In the genomic region with DNA sequence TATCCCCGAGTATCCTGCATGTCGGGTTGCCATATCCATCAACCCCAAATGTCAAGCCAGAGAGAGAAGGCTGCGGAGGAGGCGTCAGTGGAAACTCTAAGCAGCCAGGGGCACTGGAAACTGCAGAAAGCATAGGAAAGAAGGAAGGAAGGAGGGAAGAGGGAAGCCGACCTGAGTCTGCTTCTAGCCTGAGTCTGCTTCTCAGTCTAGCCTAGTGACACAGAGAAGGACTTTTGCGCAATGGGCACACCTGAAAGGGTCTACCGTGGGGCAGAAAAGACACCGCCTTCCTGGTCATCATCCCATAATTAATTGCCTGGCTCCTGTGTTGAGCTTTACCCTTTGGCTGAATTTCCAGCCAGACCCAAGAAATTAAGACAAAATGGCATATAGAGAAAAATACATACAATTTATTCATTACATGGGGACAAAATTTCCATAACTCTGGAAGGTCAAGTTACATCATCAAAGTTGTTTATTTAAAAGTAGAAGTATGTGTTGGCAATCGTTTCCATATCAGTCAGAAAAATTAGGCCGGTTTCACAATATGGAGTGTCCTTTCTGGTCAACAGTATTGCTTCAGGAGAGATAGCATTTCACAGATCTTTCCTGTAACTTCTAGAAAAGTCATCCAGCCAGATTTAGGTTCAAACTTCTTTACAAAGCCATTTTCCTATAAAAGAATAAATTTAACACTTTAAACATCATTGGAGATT, we compare ENCODE assay signal across 21 cellular contexts. TPM values are rescaled to one million over a fixed set of nuclear protein-coding genes. Genes with fewer than 3 reads are reported as not detected.
DNase-seq lines count a peak whose midpoint lies in the region; ATAC-seq, FAIRE-seq and TF ChIP-seq lines count a peak whose summit lies in the region.
"Had no signal": no experiment of that assay in that cellular context is flagged by ENCODE, and none has a peak within 500 bp of the region (broad histone marks: within the 10 kb centered on the region; RNA-seq: fewer than 3 reads in every experiment).

No MANE protein-coding gene starts in this region.

- ATAC-seq in K562 (no peak; the same call in 2 of the 3 replicates), right lobe of liver (peak; percentile 64 to 76 (median 66))
- ATAC-seq: CD8-positive, alpha-beta T cell had no signal

- no peak overlapping the region for H3K27ac ChIP-seq in H9 (ENCODE audit: insufficient read length, low read depth, low read length)
- H3K27ac ChIP-seq in K562 (ENCODE audit: extremely low read depth, low read depth, low read length) = no peak overlapping the region
- peak overlapping the region; percentile 67 to 90 (median 82) for H3K27ac ChIP-seq in right lobe of liver
- H3K27ac ChIP-seq: WERI-Rb-1 had no signal

- H3K23ac ChIP-seq in H9 (ENCODE audit: insufficient read length, low read depth, low read length) = no peak overlapping the region

- H3K4me3 Mint-ChIP-seq in CD14-positive monocyte (peak overlapping the region in 1 of 2 donors; percentile 5), H9 (no peak overlapping the region)
- H3K4me3 Mint-ChIP-seq: activated CD4-positive, alpha-beta memory T cell treated with anti-CD3 and anti-CD28 coated beads, Interleukin-2, amount 10 ng/mL, durations not matched to agents 7 days and 5 days; activated T-cell treated with anti-CD3 and anti-CD28 coated beads, Interleukin-2, amount 50 U/mL, for 24 hours; CD8-positive, alpha-beta T cell; T-helper 1 cell treated with Interleukin-12 subunit alpha and Interleukin-12 subunit beta and Interleukin-4 antibody, amounts not matched to agents 30 μg/mL and 1 μg/mL, for 36 hours had no signal

- no peak for FAIRE-seq in K562 (lab: Jason Lieb, UNC)

- H3K23me2 ChIP-seq in H9 (ENCODE audit: insufficient read length, low read depth, low read length, poor library complexity, severe bottlenecking) = no peaks in the 10 kb centered on the region

- no peak overlapping the region for H3K4me3 ChIP-seq in K562
- peak overlapping the region in 1 of 3 donors; percentile 2 for H3K4me3 ChIP-seq in right lobe of liver
- no peak overlapping the region for H3K4me3 ChIP-seq in lower leg skin (ENCODE audit: low read depth, poor library complexity, severe bottlenecking)

- H3K27me3 ChIP-seq in H9 (ENCODE audit: insufficient read depth, low read length) (no peaks in the 10 kb centered on the region), K562 (ENCODE audit: control insufficient read depth in 2 of 2, insufficient read depth in 2 of 2, low read length in 2 of 2) (no peaks in the 10 kb centered on the region), right lobe of liver (no peaks in the 10 kb centered on the region)

- H3K14ac ChIP-seq in H9 (ENCODE audit: insufficient read depth, low read length) = 0 out of 2 replicates have a peak overlapping the region, but pooled peaks have one; percentile 75

- H3K36me3 Mint-ChIP-seq in CD14-positive monocyte (peaks cover 24 to 37% of the 10 kb centered on the region in 2 donors), H9 (ENCODE audit: insufficient read depth in 1 of 3, low read depth in 3 of 3) (no peaks in the 10 kb centered on the region)

- H3K4me2 ChIP-seq in H9 (ENCODE audit: insufficient read depth, insufficient read length, low read length) (no peak overlapping the region), K562 (ENCODE audit: insufficient read depth, low read length) (no peak overlapping the region)

- no peak overlapping the region for H2BK120ac ChIP-seq in H9 (ENCODE audit: low read depth, low read length, poor library complexity, severe bottlenecking)

- BruUV-seq in K562 (replicated peaks; lab: Mats Ljungman, UMichigan) = no TSS peak

- CTCF ChIA-PET in K562 (lab: Yijun Ruan, JAX; ENCODE audit: low intra/inter-chr PET ratio) = no interaction called here

- no peaks in the 10 kb centered on the region for H4K20me1 ChIP-seq in H9 (ENCODE audit: control insufficient read depth, insufficient read depth, insufficient read length)
- H4K20me1 ChIP-seq in K562 (replicated peaks; ENCODE audit: control insufficient read depth, insufficient read depth, low read length) = no peaks in the 10 kb centered on the region

- H2AK5ac ChIP-seq in H9 (ENCODE audit: insufficient read length, low read length) = no peak overlapping the region

- no peak overlapping the region for H3K18ac ChIP-seq in H9 (ENCODE audit: insufficient read length, low read depth, low read length)

- no peak overlapping the region for H3K4ac ChIP-seq in H9 (ENCODE audit: low read depth, low read length)

- no peaks in the 10 kb centered on the region for H3K4me1 ChIP-seq in H9 (ENCODE audit: insufficient read depth, low read length)
- no peaks in the 10 kb centered on the region; a peak in 1 of 5 replicates for H3K4me1 ChIP-seq in K562 (replicated peaks in 1 of 2; ENCODE audit: control insufficient read depth in 2 of 2, insufficient read depth in 2 of 2, low read length in 2 of 2)
- peaks cover 0 to 29% (median 2%) of the 10 kb centered on the region in 4 donors for H3K4me1 ChIP-seq in right lobe of liver

- in situ Hi-C loops in K562 (cut with MboI) = no loop called here

- peaks cover 48% of the 10 kb centered on the region for H3K4me1 Mint-ChIP-seq in CD14-positive monocyte
- peaks cover 2 to 3% of the 10 kb centered on the region in 2 experiments; a peak in 3 of 4 replicates for H3K4me1 Mint-ChIP-seq in H9

- DNase-seq in CD14-positive monocyte (ENCODE audit: low spot score) (no peak), H9 (no peak), K562 (ENCODE audit: extremely low read depth in 1 of 4, low spot score in 3 of 4) (no peak), right lobe of liver (peak in 1 of 3 donors; percentile 67), activated gamma-delta T cell (lab: John Stamatoyannopoulos, UW) (no peak), NCI-H2081 treated with DMSO at 0.1 percent for 48 hours (lab: John Stamatoyannopoulos, UW) (no peak), NCI-H510A treated with DMSO at 0.1 percent for 48 hours (lab: John Stamatoyannopoulos, UW) (no peak), lower leg skin (ENCODE audit: low spot score in 2 of 2) (no peak)
- DNase-seq: activated CD4-positive, alpha-beta memory T cell treated with anti-CD3 and anti-CD28 coated beads, Interleukin-2, amount 10 ng/mL, durations not matched to agents 7 days and 5 days; activated T-cell treated with anti-CD3 and anti-CD28 coated beads, Interleukin-2, amount 50 U/mL, for 24 hours; CD8-positive, alpha-beta T cell; cortex of kidney; DMS53; foreskin melanocyte; NCI-H1092 treated with DMSO at 0.1 percent for 48 hours; NCI-H2081; NCI-H524 treated with DMSO at 0.1 percent for 48 hours; SHP77 treated with DMSO at 0.1 percent for 48 hours; stimulated activated CD4-positive, alpha-beta T cell treated with anti-CD3 and anti-CD28 coated beads, Interleukin-15, amount 100 ng/mL, for 24 hours; WERI-Rb-1 had no signal

- H3K27me3 Mint-ChIP-seq in CD14-positive monocyte (ENCODE audit: low read depth in 3 of 3) (no peaks in the 10 kb centered on the region), H9 (ENCODE audit: low read depth) (no peaks in the 10 kb centered on the region; the same call in 1 of the 2 replicates)
- H3K27me3 Mint-ChIP-seq: activated CD4-positive, alpha-beta memory T cell treated with anti-CD3 and anti-CD28 coated beads, Interleukin-2, amount 10 ng/mL, durations not matched to agents 7 days and 5 days; activated T-cell treated with anti-CD3 and anti-CD28 coated beads, Interleukin-2, amount 50 U/mL, for 24 hours had no signal

- no peak overlapping the region for H2BK5ac ChIP-seq in H9 (ENCODE audit: insufficient read length, low read length)

- no CpG with 5 or more reads among the region's 10 CpGs for whole genome bisulfite sequencing in H9 (ENCODE audit: extremely low coverage, insufficient read length, low lambda C conversion rate)
- WGBS in K562 (ENCODE audit: insufficient coverage, low coverage, missing lambda C conversion rate) = 42% methylated on average over 10 of the region's 10 CpGs
- 41% methylated on average over 10 of the region's 10 CpGs for WGBS in right lobe of liver (ENCODE audit: insufficient coverage, low coverage, low lambda C conversion rate, missing lambda C conversion rate)
- WGBS in lower leg skin, 2 donors = 80 to 82% methylated on average over 10 of the region's 10 CpGs

- intact Hi-C loops in CD14-positive monocyte (cut with micrococcal nuclease) (no loop called here), K562 (cut with micrococcal nuclease) (no loop called here), right lobe of liver (cut with DNase I) (no loop called here), lower leg skin (cut with DNase I; ENCODE audit: low total_unique reads) (no loop called here)

- no peaks in the 10 kb centered on the region for H3K36me3 ChIP-seq in K562 (ENCODE audit: control insufficient read depth, insufficient read depth, low read length)
- H3K36me3 ChIP-seq in right lobe of liver = no peaks in the 10 kb centered on the region
- H3K36me3 ChIP-seq: WERI-Rb-1 had no signal

- no peak overlapping the region for H4K91ac ChIP-seq in H9 (ENCODE audit: insufficient read length, low read depth, low read length)

- no peaks in the 10 kb centered on the region for H3K9me3 ChIP-seq in H9 (ENCODE audit: control insufficient read depth, low read depth, low read length)
- H3K9me3 ChIP-seq in K562 (replicated peaks; ENCODE audit: control insufficient read depth, insufficient read depth, low read depth, low read length) = no peaks in the 10 kb centered on the region
- no peaks in the 10 kb centered on the region for H3K9me3 ChIP-seq in right lobe of liver

- no peak overlapping the region for H2BK20ac ChIP-seq in H9 (ENCODE audit: low read depth, low read length, poor library complexity, severe bottlenecking)

- no peak overlapping the region for H3K56ac ChIP-seq in H9 (ENCODE audit: insufficient read length, low read depth, low read length)

- H2BK15ac ChIP-seq in H9 (ENCODE audit: low read depth, low read length) = no peak overlapping the region

- no peak overlapping the region for H4K8ac ChIP-seq in H9 (replicated peaks; ENCODE audit: insufficient read length, low read depth, low read length)

- no peak for TF ChIP-seq POLR2A in K562 (conservative IDR thresholded peaks at IDR 0.05)
- peak; percentile 13 for TF ChIP-seq POLR2A in right lobe of liver (IDR thresholded peaks at IDR 0.05)
- TF ChIP-seq POLR2A in lower leg skin (IDR thresholded peaks at IDR 0.05) = no peak

- TF ChIP-seq EP300 in K562 (IDR thresholded peaks at IDR 0.05; ENCODE audit: low read length) = no peak

- TF ChIP-seq RAD21 in K562 (CRISPR knock-in tag; conservative IDR thresholded peaks at IDR 0.05 in 1 of 2, IDR thresholded peaks at IDR 0.05 in 1 of 2) = no peak

- TF ChIP-seq CTCF in CD14-positive monocyte (IDR thresholded peaks at IDR 0.05) (no peak), H9 (conservative IDR thresholded peaks at IDR 0.05) (no peak), K562 (IDR thresholded peaks at IDR 0.05 in 2 of 3, conservative IDR thresholded peaks at IDR 0.05 in 1 of 3; ENCODE audit: insufficient read depth in 2 of 3, low read depth in 1 of 3, low read length in 3 of 3) (no peak), right lobe of liver (IDR thresholded peaks at IDR 0.05) (no peak), lower leg skin (IDR thresholded peaks at IDR 0.05) (no peak)

- H3K9me3 Mint-ChIP-seq in CD14-positive monocyte (peaks cover 0 to 13% (median 4%) of the 10 kb centered on the region in 7 donors), H9 (no peaks in the 10 kb centered on the region)
- H3K9me3 Mint-ChIP-seq: CD8-positive, alpha-beta T cell; T-helper 1 cell treated with Interleukin-12 subunit alpha and Interleukin-12 subunit beta and Interleukin-4 antibody, amounts not matched to agents 30 μg/mL and 1 μg/mL, for 36 hours had no signal

- H3K9me1 ChIP-seq in K562 (ENCODE audit: control insufficient read depth, insufficient read depth, low read length) = no peaks in the 10 kb centered on the region

- H3K9ac ChIP-seq in H9 (ENCODE audit: extremely low read depth, insufficient read length, low read length) = no peak overlapping the region
- no peak overlapping the region for H3K9ac ChIP-seq in K562 (ENCODE audit: insufficient read depth in 1 of 2, low read depth in 2 of 2, low read length in 2 of 2)

- no peak overlapping the region for H2BK12ac ChIP-seq in H9 (ENCODE audit: insufficient read length, low read depth, low read length)

- POLR2A ChIA-PET in K562 (lab: Yijun Ruan, JAX) = no interaction called here

- H3T11ph ChIP-seq in H9 (ENCODE audit: low read length) = no peak overlapping the region

- no peak overlapping the region for H4K5ac ChIP-seq in H9 (ENCODE audit: insufficient read length, low read depth, low read length)

- H3K27ac Mint-ChIP-seq in CD14-positive monocyte = peak overlapping the region; percentile 69 to 96 (median 88)
- no peak overlapping the region for H3K27ac Mint-ChIP-seq in H9
- H3K27ac Mint-ChIP-seq: activated CD4-positive, alpha-beta memory T cell treated with anti-CD3 and anti-CD28 coated beads, Interleukin-2, amount 10 ng/mL, durations not matched to agents 7 days and 5 days; activated T-cell treated with anti-CD3 and anti-CD28 coated beads, Interleukin-2, amount 50 U/mL, for 24 hours; CD8-positive, alpha-beta T cell; T-helper 1 cell treated with Interleukin-12 subunit alpha and Interleukin-12 subunit beta and Interleukin-4 antibody, amounts not matched to agents 30 μg/mL and 1 μg/mL, for 36 hours had no signal

- H2AFZ ChIP-seq in H9 (ENCODE audit: low read length) = no peak overlapping the region
- H2AFZ ChIP-seq in K562 (ENCODE audit: low read depth, low read length) = peak overlapping the region; percentile 41

- H3K79me2 ChIP-seq in H9 (ENCODE audit: insufficient read depth, low read length) (no peaks in the 10 kb centered on the region), K562 (ENCODE audit: control insufficient read depth, insufficient read depth, low read length) (no peaks in the 10 kb centered on the region)

- no peaks in the 10 kb centered on the region for H3K79me1 ChIP-seq in H9 (ENCODE audit: insufficient read depth, low read depth, low read length, poor library complexity, severe bottlenecking)

RNA-seq across cellular contexts. Expression of a gene that starts 10.3 kb away (rescaled TPM):
- polyA plus RNA-seq in CD14-positive monocyte (100 to 1,000 TPM; 277 to 350 TPM), K562 (2011; rRNA removed) (0.09 TPM in 1 of 2 replicates, not detected in the other), K562 (2014; fragmentation: Illumina TruSeq; extraction: Trizol) (0.26 TPM in 1 of 2 replicates, not detected in the other), K562 (2014; fragmentation: Nextera tagmentation; extraction: Ambion mirVana) (under 1 TPM; 0.15 to 0.25 TPM), K562 (2014; rRNA removed) (0.11 and 0.66 TPM in 2 replicates)
- total RNA-seq in H9 (2021) (not detected in 2 replicates), K562 (2014; rRNA removed) (0.27 TPM in 1 of 2 replicates, not detected in the other), K562 (2014; rRNA removed; fragmentation: Illumina TruSeq; extraction: Trizol) (not detected in 2 replicates), K562 (2015; rRNA removed; fragmentation: Illumina TruSeq; extraction: Trizol) (0.26 and 1.2 TPM in 2 replicates), K562 (2021) (0.54 TPM in 1 of 2 replicates, not detected in the other), right lobe of liver (1 to 10 TPM in 4 of 6 experiments, under 1 TPM in 2; 0.26 to 6.9 (median 1.8) TPM), lower leg skin (1 to 10 TPM in 1 of 4 donors, under 1 TPM in 1, not detected in 2; 0.84 to 1.3 TPM)
- not detected in 2 replicates for total RNA-seq in K562 (2011; cell fraction: chromatin; rRNA removed; ENCODE audit: low replicate concordance)
- not detected in 2 replicates for total RNA-seq in K562 (2011; cell fraction: nucleolus; rRNA removed)
- not detected in 2 replicates for total RNA-seq in K562 (2011; cell fraction: nucleoplasm; rRNA removed)
- not detected in 2 replicates for polyA plus RNA-seq in K562 (2011; cell fraction: cytosol; rRNA removed)
- not detected in 2 replicates for polyA plus RNA-seq in K562 (2011; cell fraction: nucleus; rRNA removed)
- polyA plus RNA-seq in K562 (2012) = 0.44 and 0.87 TPM in 2 replicates
- not detected in 2 replicates for polyA minus RNA-seq in K562 (2011; rRNA and poly(A)+ RNA removed)
- not detected in 2 replicates for polyA minus RNA-seq in K562 (2011; cell fraction: cytosol; rRNA and poly(A)+ RNA removed)
- not detected in 2 replicates for polyA minus RNA-seq in K562 (2011; cell fraction: nucleus; rRNA and poly(A)+ RNA removed)

Comparison
In these comparisons a context has a peak if more than half of its experiments do, and no peak if none do; other contexts are left out.
1. H3K27ac Mint-ChIP-seq: peak in CD14-positive monocyte (7 of 7); none in H9 (0 of 3).
2. H3K27ac ChIP-seq: peak in right lobe of liver (3 of 3); none in H9 (single experiment) and K562 (single experiment).